In genomic region chr6:149544646-149545257, GRCh38 we compare ENCODE assay signal across 8 cellular contexts. TPM values are rescaled to one million over a fixed set of nuclear protein-coding genes. Genes with fewer than 3 reads are reported as not detected.
DNase-seq lines count a peak whose midpoint lies in the region; ATAC-seq and TF ChIP-seq lines count a peak whose summit lies in the region.

No MANE protein-coding gene starts in this region.

- peaks cover 23 to 29% (median 26%) of the 10 kb centered on the region in 3 donors for H3K4me1 Mint-ChIP-seq in IgD-negative memory B cell
- H3K4me1 Mint-ChIP-seq in naive thymus-derived CD4-positive, alpha-beta T cell: peaks cover 31 to 51% (median 41%) of the 10 kb centered on the region in 7 donors

- no peaks in the 10 kb centered on the region for H3K9me3 Mint-ChIP-seq in IgD-negative memory B cell
- H3K9me3 Mint-ChIP-seq in naive thymus-derived CD4-positive, alpha-beta T cell: peaks cover 0 to 4% (median 0%) of the 10 kb centered on the region in 11 donors

- H3K36me3 ChIP-seq in BJ (ENCODE audit: control insufficient read depth, insufficient read depth, low read length): peaks cover 1% of the 10 kb centered on the region; the same call in 1 of the 2 replicates
- peaks cover 7% of the 10 kb centered on the region for H3K36me3 ChIP-seq in colonic mucosa
- H3K36me3 ChIP-seq in naive thymus-derived CD4-positive, alpha-beta T cell (ENCODE audit: control insufficient read depth in 2 of 3, insufficient read depth in 3 of 3, low read length in 3 of 3): peaks cover 0 to 16% (median 0%) of the 10 kb centered on the region in 3 experiments

- H3K27me3 ChIP-seq in BJ (ENCODE audit: control insufficient read depth, insufficient read depth, low read length) (no peaks in the 10 kb centered on the region), colonic mucosa (no peaks in the 10 kb centered on the region)
- no peaks in the 10 kb centered on the region for H3K27me3 ChIP-seq in naive thymus-derived CD4-positive, alpha-beta T cell (ENCODE audit: control insufficient read depth in 2 of 2, insufficient read depth in 2 of 2, low read length in 2 of 2)

- CTCF ChIA-PET in BJ (lab: Yijun Ruan, JAX): interaction anchor here (2.1 to 2.5 kb wide), 3 partner anchors 17 to 516 kb away, joined by 5 to 29 read pairs (median 5); no protein-coding TSS in a partner anchor
- CTCF ChIA-PET in naive thymus-derived CD4-positive, alpha-beta T cell (lab: Charles Lee): interaction anchor here (0.6 to 3.4 kb wide), 4 partner anchors 18 to 173 kb away, joined by 3 to 12 read pairs (median 6); partner anchors contain the start of genes GINM1 and LATS1

- peak overlapping the region; percentile 88 for H3K27ac ChIP-seq in colonic mucosa
- H3K27ac ChIP-seq in naive thymus-derived CD4-positive, alpha-beta T cell (ENCODE audit: low read depth, low read length): peak overlapping the region; percentile 99

- peak overlapping the region; percentile 63 for H3K4me3 ChIP-seq in BJ (ENCODE audit: low read depth, low read length)
- H3K4me3 ChIP-seq in colonic mucosa: peak overlapping the region; percentile 56
- H3K4me3 ChIP-seq in naive thymus-derived CD4-positive, alpha-beta T cell (ENCODE audit: low read length): peak overlapping the region; percentile 90

- H3K4me3 Mint-ChIP-seq in IgD-negative memory B cell: peak overlapping the region; percentile 98 to 99 (median 98)
- peak overlapping the region; percentile 86 to 100 (median 98) for H3K4me3 Mint-ChIP-seq in naive thymus-derived CD4-positive, alpha-beta T cell

- H3K4me1 ChIP-seq in colonic mucosa: no peaks in the 10 kb centered on the region
- H3K4me1 ChIP-seq in naive thymus-derived CD4-positive, alpha-beta T cell (ENCODE audit: control insufficient read depth in 2 of 2, insufficient read depth in 2 of 2, low read length in 2 of 2): peaks cover 19 to 22% of the 10 kb centered on the region in 2 donors

- H3K9ac ChIP-seq in colonic mucosa (ENCODE audit: low read depth in 2 of 2, low read length in 2 of 2): peak overlapping the region; percentile 89 to 99

- in situ Hi-C loops in G401 (cut with HindIII; ENCODE audit: low sequenced_read_pairs): no loop called here

- DNase-seq in BJ (ENCODE audit: low read depth): no peak
- no peak for DNase-seq in colonic mucosa
- DNase-seq in naive thymus-derived CD4-positive, alpha-beta T cell: no peak
- no peak for DNase-seq in DMS79 treated with DMSO at 0.1 percent for 48 hours (lab: John Stamatoyannopoulos, UW)
- DNase-seq in NCI-H748 (lab: John Stamatoyannopoulos, UW; ENCODE audit: unreplicated experiment): no peak
- no peak for DNase-seq in G401 (ENCODE audit: low spot score)

- POLR2A ChIA-PET in BJ (lab: Charles Lee): no interaction called here
- POLR2A ChIA-PET in naive thymus-derived CD4-positive, alpha-beta T cell (lab: Charles Lee): interaction anchor here (0.7 to 3.6 kb wide), 11 partner anchors 11 to 173 kb away, joined by 3 to 18 read pairs (median 3); partner anchors contain the start of genes GINM1, LATS1 and ZC3H12D

- H3K9me3 ChIP-seq in colonic mucosa: no peaks in the 10 kb centered on the region
- H3K9me3 ChIP-seq in naive thymus-derived CD4-positive, alpha-beta T cell (ENCODE audit: control insufficient read depth in 2 of 3, low read length in 3 of 3): no peaks in the 10 kb centered on the region

- no peaks in the 10 kb centered on the region for H3K27me3 Mint-ChIP-seq in IgD-negative memory B cell
- peaks cover 0 to 15% (median 6%) of the 10 kb centered on the region in 5 donors for H3K27me3 Mint-ChIP-seq in naive thymus-derived CD4-positive, alpha-beta T cell

- H3K27ac Mint-ChIP-seq in IgD-negative memory B cell: peak overlapping the region; percentile 100
- H3K27ac Mint-ChIP-seq in naive thymus-derived CD4-positive, alpha-beta T cell: peak overlapping the region; percentile 91 to 100 (median 99)

- TF ChIP-seq CTCF in BJ (IDR thresholded peaks at IDR 0.05; ENCODE audit: insufficient read depth, low read depth, low read length): no peak
- TF ChIP-seq CTCF in colonic mucosa (IDR thresholded peaks at IDR 0.05): no peak

- peaks cover 1% of the 10 kb centered on the region for H3K36me3 Mint-ChIP-seq in IgD-negative memory B cell
- H3K36me3 Mint-ChIP-seq in naive thymus-derived CD4-positive, alpha-beta T cell: peaks cover 0 to 10% (median 3%) of the 10 kb centered on the region in 5 donors

- intact Hi-C loops in colonic mucosa (cut with DNase I): no loop called here
- intact Hi-C loops in naive thymus-derived CD4-positive, alpha-beta T cell (cut with micrococcal nuclease): loop anchor here (1.0 to 5.0 kb wide), 4 partner anchors 18 to 463 kb away; no protein-coding TSS in a partner anchor

- ATAC-seq in naive thymus-derived CD4-positive, alpha-beta T cell: no peak
- ATAC-seq in GM21526 (IDR thresholded peaks at IDR 0.05; ENCODE audit: low FRiP score, unreplicated experiment): no peak

RNA-seq across cellular contexts. Expression of gene PPIL4, which starts 1.1 kb away (rescaled TPM):
- polyA plus RNA-seq in BJ (2011; rRNA removed) (2.6 and 7.4 TPM in 2 replicates), IgD-negative memory B cell (11.1 TPM)
- 2.9 and 3.8 TPM in 2 replicates for polyA minus RNA-seq in BJ (2011; rRNA and poly(A)+ RNA removed)
- 10 to 100 TPM; 16.0 to 26.8 TPM for total RNA-seq in colonic mucosa
- total RNA-seq in naive thymus-derived CD4-positive, alpha-beta T cell: 10 to 100 TPM; 21.0 to 42.9 (median 35.7) TPM
- 10 to 100 TPM; 15.3 to 16.3 TPM for polyA plus RNA-seq in naive thymus-derived CD4-positive, alpha-beta T cell
- total RNA-seq in G401 (2014; rRNA removed; shearing (Covaris generic)): 29.8 and 55.0 TPM in 2 replicates

RNA-seq across cellular contexts. Expression of gene GINM1, which starts 21.4 kb away (rescaled TPM):
- polyA plus RNA-seq in BJ (2011; rRNA removed): 38.0 and 52.7 TPM in 2 replicates
- 7.7 TPM in 2 replicates for polyA minus RNA-seq in BJ (2011; rRNA and poly(A)+ RNA removed)
- 46.7 TPM for polyA plus RNA-seq in IgD-negative memory B cell
- 10 to 100 TPM; 22.9 to 42.8 TPM for total RNA-seq in colonic mucosa
- total RNA-seq in naive thymus-derived CD4-positive, alpha-beta T cell: 10 to 100 TPM; 14.4 to 27.3 (median 19.9) TPM
- polyA plus RNA-seq in naive thymus-derived CD4-positive, alpha-beta T cell: 10 to 100 TPM; 24.6 to 25.4 TPM
- 28.2 and 28.7 TPM in 2 replicates for total RNA-seq in G401 (2014; rRNA removed; shearing (Covaris generic))

RNA-seq across cellular contexts. Expression of gene ZC3H12D, which starts 59.9 kb away (rescaled TPM):
- polyA plus RNA-seq in BJ (2011; rRNA removed): 0.02 and 0.04 TPM in 2 replicates
- polyA minus RNA-seq in BJ (2011; rRNA and poly(A)+ RNA removed): 0.14 TPM in 1 of 2 replicates, not detected in the other
- 8.2 TPM for polyA plus RNA-seq in IgD-negative memory B cell
- 1 to 10 TPM; 4.3 to 4.9 TPM for total RNA-seq in colonic mucosa
- 10 to 100 TPM; 30.1 to 85.6 (median 74.1) TPM for total RNA-seq in naive thymus-derived CD4-positive, alpha-beta T cell
- polyA plus RNA-seq in naive thymus-derived CD4-positive, alpha-beta T cell: 1 to 10 TPM; 1.8 to 2.3 TPM
- total RNA-seq in G401 (2014; rRNA removed; shearing (Covaris generic)): not detected in 2 replicates

Comparison
In these comparisons a context has a peak if more than half of its experiments do, and no peak if none do; other contexts are left out.
1. RNA of gene ZC3H12D, which starts 59.9 kb away (total RNA-seq): 30.1 to 85.6 TPM in naive thymus-derived CD4-positive, alpha-beta T cell; 4.3 to 4.9 TPM in colonic mucosa and not detected in G401; every median in the first group is over 4 times any median in the second.
2. Peak in every context shown above with its lines, with median percentiles within 50 percentile points of each other: H3K4me3 ChIP-seq.